In the genomic region with DNA sequence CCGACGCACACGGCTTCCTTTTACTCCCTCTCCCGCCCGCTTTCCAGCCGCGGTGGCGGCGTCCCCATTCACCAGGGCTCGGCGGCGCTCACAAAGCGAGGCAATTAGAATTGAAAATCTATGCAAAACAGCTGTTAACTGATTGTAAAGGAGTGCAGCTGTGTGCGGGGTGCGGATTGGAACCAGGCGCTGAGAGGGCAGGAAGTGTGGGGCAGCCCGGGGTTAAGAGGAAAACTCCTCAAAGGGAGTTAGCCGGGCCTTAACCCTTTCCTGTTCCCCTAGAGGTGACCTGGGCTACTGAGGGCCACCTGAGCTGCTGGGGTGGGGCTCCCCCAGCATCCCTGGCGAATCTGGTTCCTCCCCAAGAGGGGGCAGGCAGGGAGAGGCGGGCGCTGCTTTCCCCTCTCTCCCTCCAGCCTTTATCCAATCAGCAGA, we compare ENCODE assay signal across 12 cellular contexts.
DNase-seq lines count a peak whose midpoint lies in the region; ATAC-seq lines count a peak whose summit lies in the region.
"Had no signal": no experiment of that assay in that cellular context is flagged by ENCODE, and none has a peak within 500 bp of the region (broad histone marks: within the 10 kb centered on the region; RNA-seq: fewer than 3 reads in every experiment).

No MANE protein-coding gene starts in this region.

- DNase-seq in DMS153 (lab: John Stamatoyannopoulos, UW): peak; percentile 31
- peak; percentile 78 for DNase-seq in KBM-7
- peak; percentile 53 for DNase-seq in astrocyte of the hippocampus (ENCODE audit: low read depth, low spot score)
- DNase-seq in activated CD8-positive, alpha-beta memory T cell treated with anti-CD3 and anti-CD28 coated beads, Interleukin-2, amount 50 U/mL, for 4 hours: no peak
- DNase-seq in stimulated activated CD8-positive, alpha-beta memory T cell treated with anti-CD3 and anti-CD28 coated beads, Interleukin-4, amount 100 ng/mL, for 48 hours: no peak
- no peak for DNase-seq in stimulated activated CD4-positive, alpha-beta T cell treated with anti-CD3 and anti-CD28 coated beads, Interleukin-1b, Interleukin-23, amount 100 ng/mL, for 48 hours
- DNase-seq: GM23248, MG63 had no signal

- H3K36me3 ChIP-seq in muscle layer of colon (ENCODE audit: insufficient read depth, low read length): peaks cover 4% of the 10 kb centered on the region
- H3K36me3 ChIP-seq: esophagus muscularis mucosa, MG63 had no signal

- H3K9ac ChIP-seq in muscle layer of colon (ENCODE audit: low read length): peak overlapping the region; percentile 21
- H3K9ac ChIP-seq: GM23248 had no signal

- ATAC-seq in GM21447 (IDR thresholded peaks at IDR 0.05; ENCODE audit: unreplicated experiment): no peak
- ATAC-seq: T-cell had no signal

- in situ Hi-C loops in KBM-7 (cut with MboI; ENCODE audit: low pct_unique_long_range_greater_than_20kb, low sequenced_read_pairs): no loop called here

- H3K4me3 ChIP-seq in muscle layer of colon (ENCODE audit: low read depth in 1 of 2, low read length in 2 of 2): peak overlapping the region in 1 of 2 donors; percentile 23
- H3K4me3 ChIP-seq: GM23248, MG63 had no signal

- peaks cover 63% of the 10 kb centered on the region for H3K4me1 ChIP-seq in muscle layer of colon (ENCODE audit: insufficient read depth, low read length)

- H3K27ac ChIP-seq in muscle layer of colon (ENCODE audit: low read depth, low read length): peak overlapping the region; percentile 59
- H3K27ac ChIP-seq: GM23248 had no signal

- H3K27me3 ChIP-seq in muscle layer of colon (ENCODE audit: control insufficient read depth in 1 of 2, insufficient read depth in 2 of 2, low read length in 2 of 2): no peaks in the 10 kb centered on the region
- H3K27me3 ChIP-seq: esophagus muscularis mucosa, MG63 had no signal

- no peaks in the 10 kb centered on the region for H3K9me3 ChIP-seq in muscle layer of colon (ENCODE audit: low read length)
- H3K9me3 ChIP-seq: esophagus muscularis mucosa, MG63 had no signal

Comparison
In these comparisons a context has a peak if more than half of its experiments do, and no peak if none do; other contexts are left out.
1. DNase-seq: peak in DMS153 (single experiment), KBM-7 (single experiment) and astrocyte of the hippocampus (single experiment); none in activated CD8-positive, alpha-beta memory T cell treated with anti-CD3 and anti-CD28 coated beads, Interleukin-2, amount 50 U/mL, for 4 hours (single experiment), stimulated activated CD8-positive, alpha-beta memory T cell treated with anti-CD3 and anti-CD28 coated beads, Interleukin-4, amount 100 ng/mL, for 48 hours (single experiment) and stimulated activated CD4-positive, alpha-beta T cell treated with anti-CD3 and anti-CD28 coated beads, Interleukin-1b, Interleukin-23, amount 100 ng/mL, for 48 hours (single experiment).